In the genomic region with DNA sequence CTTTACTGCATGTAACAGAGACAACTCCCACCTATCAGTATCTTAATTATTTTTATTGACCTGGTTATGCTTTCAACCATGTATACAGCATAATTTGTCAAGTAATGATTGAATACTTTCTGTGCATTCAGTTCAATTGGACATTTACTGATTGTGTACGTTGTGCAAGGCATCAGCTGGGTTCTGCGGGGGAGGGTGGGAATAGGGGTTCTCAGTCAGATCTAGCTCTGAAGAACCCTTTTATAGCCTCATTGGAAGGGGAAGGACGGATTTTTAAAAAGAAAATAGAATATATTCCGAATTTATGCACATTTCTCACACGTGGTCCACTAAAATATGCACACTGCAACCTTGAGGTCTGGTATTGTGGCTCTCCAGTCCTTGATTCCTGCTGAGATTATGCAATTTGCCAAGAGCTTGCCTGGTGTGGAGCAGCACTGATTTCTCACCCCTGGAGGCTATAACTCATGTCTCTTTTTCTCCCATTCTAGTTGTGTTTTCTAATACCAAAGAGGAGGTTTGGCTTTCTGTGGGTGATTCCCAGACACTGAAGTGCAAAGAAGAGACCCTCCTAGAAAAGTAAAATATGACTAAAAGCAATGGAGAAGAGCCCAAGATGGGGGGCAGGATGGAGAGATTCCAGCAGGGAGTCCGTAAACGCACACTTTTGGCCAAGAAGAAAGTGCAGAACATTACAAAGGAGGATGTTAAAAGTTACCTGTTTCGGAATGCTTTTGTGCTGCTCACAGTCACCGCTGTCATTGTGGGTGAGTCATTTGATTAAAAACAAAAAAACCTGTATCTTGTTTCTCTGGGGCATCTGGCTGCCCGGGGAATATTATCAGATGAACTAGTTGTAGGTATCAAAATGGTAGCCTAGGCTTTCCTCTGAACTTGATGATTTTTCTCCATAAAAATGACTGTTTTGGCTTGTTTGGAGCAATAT, we compare ENCODE assay signal across 9 cellular contexts. TPM values are rescaled to one million over a fixed set of nuclear protein-coding genes. Genes with fewer than 3 reads are reported as not detected.
DNase-seq lines count a peak whose midpoint lies in the region; ATAC-seq and TF ChIP-seq lines count a peak whose summit lies in the region.
"Had no signal": no experiment of that assay in that cellular context is flagged by ENCODE, and none has a peak within 500 bp of the region (broad histone marks: within the 10 kb centered on the region; RNA-seq: fewer than 3 reads in every experiment).

No MANE protein-coding gene starts in this region.

- in situ Hi-C loops in HAP-1 (cut with MboI; ENCODE audit: low sequenced_read_pairs): no loop called here

- no peak for TF ChIP-seq CTCF in WTC11 (IDR thresholded peaks at IDR 0.05)
- TF ChIP-seq CTCF in natural killer cell (IDR thresholded peaks at IDR 0.05): no peak

- DNase-seq in HAP-1 (ENCODE audit: low spot score in 2 of 2) (peak in 1 of 2 experiments; percentile 21), WTC11 (ENCODE audit: low spot score) (no peak), left ventricle myocardium superior (no peak), NCI-H510A (lab: John Stamatoyannopoulos, UW) (no peak), natural killer cell (no peak), KG1 (lab: John Stamatoyannopoulos, UW) (no peak)
- DNase-seq in stimulated activated naive CD8-positive, alpha-beta T cell treated with anti-CD3 and anti-CD28 coated beads, Interleukin-15, amount 100 ng/mL, for 72 hours: no peak
- DNase-seq: effector memory CD4-positive, alpha-beta T cell had no signal

- no peaks in the 10 kb centered on the region for H3K27me3 ChIP-seq in HAP-1 (ENCODE audit: low read depth)
- no peaks in the 10 kb centered on the region for H3K27me3 ChIP-seq in skeletal muscle satellite cell (ENCODE audit: control insufficient read depth, insufficient read depth, low read length)

- H3K9me3 Mint-ChIP-seq in WTC11 (no peaks in the 10 kb centered on the region), natural killer cell (no peaks in the 10 kb centered on the region)
- H3K9me3 Mint-ChIP-seq in stimulated activated naive CD8-positive, alpha-beta T cell treated with anti-CD3 and anti-CD28 coated beads, Interleukin-15, amount 100 ng/mL, for 72 hours: no peaks in the 10 kb centered on the region

- H3K4me1 Mint-ChIP-seq in WTC11: peaks cover 78% of the 10 kb centered on the region
- H3K4me1 Mint-ChIP-seq in stimulated activated naive CD8-positive, alpha-beta T cell treated with anti-CD3 and anti-CD28 coated beads, Interleukin-15, amount 100 ng/mL, for 72 hours: peaks cover 16% of the 10 kb centered on the region
- peaks cover 9 to 12% of the 10 kb centered on the region in 2 donors for H3K4me1 Mint-ChIP-seq in natural killer cell

- H3K4me3 ChIP-seq in HAP-1 (peak overlapping the region; percentile 52), skeletal muscle satellite cell (ENCODE audit: low read length) (peak overlapping the region; percentile 73)

- H3K27ac Mint-ChIP-seq in WTC11: peak overlapping the region; percentile 1; the same call in 1 of the 2 replicates
- no peak overlapping the region for H3K27ac Mint-ChIP-seq in stimulated activated naive CD8-positive, alpha-beta T cell treated with anti-CD3 and anti-CD28 coated beads, Interleukin-15, amount 100 ng/mL, for 72 hours
- H3K27ac Mint-ChIP-seq in natural killer cell: no peak overlapping the region

- H3K4me3 Mint-ChIP-seq in WTC11: peak overlapping the region; percentile 98
- H3K4me3 Mint-ChIP-seq in stimulated activated naive CD8-positive, alpha-beta T cell treated with anti-CD3 and anti-CD28 coated beads, Interleukin-15, amount 100 ng/mL, for 72 hours: no peak overlapping the region
- no peak overlapping the region for H3K4me3 Mint-ChIP-seq in natural killer cell

- ATAC-seq in WTC11: peak; percentile 11; the same call in 1 of the 2 replicates
- peak; percentile 14 for ATAC-seq in left ventricle myocardium superior
- ATAC-seq in stimulated activated naive CD8-positive, alpha-beta T cell treated with anti-CD3 and anti-CD28 coated beads, Interleukin-15, amount 100 ng/mL, for 72 hours: no peak
- no peak for ATAC-seq in natural killer cell

- POLR2A ChIA-PET in WTC11 (lab: Charles Lee): interaction anchor here (1.0 to 2.0 kb wide), 3 partner anchors 12 to 82 kb away, joined by 3 to 6 read pairs (median 3); no protein-coding TSS in a partner anchor

- peaks cover 45% of the 10 kb centered on the region for H3K36me3 Mint-ChIP-seq in WTC11
- H3K36me3 Mint-ChIP-seq in natural killer cell: no peaks in the 10 kb centered on the region

- H3K36me3 ChIP-seq in HAP-1 (replicated peaks): peaks cover 18% of the 10 kb centered on the region
- no peaks in the 10 kb centered on the region for H3K36me3 ChIP-seq in skeletal muscle satellite cell (ENCODE audit: insufficient read depth, low read length)

- no peaks in the 10 kb centered on the region for H3K4me1 ChIP-seq in HAP-1
- H3K4me1 ChIP-seq in skeletal muscle satellite cell (ENCODE audit: control insufficient read depth, insufficient read depth, low read length): peaks cover 14% of the 10 kb centered on the region

- peak overlapping the region; percentile 73 for H3K9ac ChIP-seq in skeletal muscle satellite cell (ENCODE audit: low read depth, low read length)

- intact Hi-C loops in left ventricle myocardium superior (cut with micrococcal nuclease) (loop anchor here (5.0 to 10.0 kb wide), 2 partner anchors 87 to 191 kb away; no protein-coding TSS in a partner anchor), natural killer cell (cut with micrococcal nuclease) (no loop called here)

- CTCF ChIA-PET in WTC11 (lab: Charles Lee): interaction anchor here (0.5 to 1.8 kb wide), 5 partner anchors 11 to 1787 kb away, joined by 3 to 8 read pairs (median 5); no protein-coding TSS in a partner anchor

- H3K4me2 ChIP-seq in skeletal muscle satellite cell (ENCODE audit: low read length): peak overlapping the region; percentile 80

- H3K27me3 Mint-ChIP-seq in WTC11 (ENCODE audit: low read depth): no peaks in the 10 kb centered on the region
- peaks cover 62% of the 10 kb centered on the region for H3K27me3 Mint-ChIP-seq in stimulated activated naive CD8-positive, alpha-beta T cell treated with anti-CD3 and anti-CD28 coated beads, Interleukin-15, amount 100 ng/mL, for 72 hours
- H3K27me3 Mint-ChIP-seq in natural killer cell (ENCODE audit: low read depth in 2 of 2): peaks cover 41 to 52% of the 10 kb centered on the region in 2 donors

- H3K9me3 ChIP-seq in HAP-1 (no peaks in the 10 kb centered on the region), skeletal muscle satellite cell (replicated peaks; ENCODE audit: low read length) (no peaks in the 10 kb centered on the region)

TF ChIP-seq in WTC11, 78 proteins besides CTCF, POLR2A, EP300 and RAD21:
- TF ChIP-seq, protein P1, sequence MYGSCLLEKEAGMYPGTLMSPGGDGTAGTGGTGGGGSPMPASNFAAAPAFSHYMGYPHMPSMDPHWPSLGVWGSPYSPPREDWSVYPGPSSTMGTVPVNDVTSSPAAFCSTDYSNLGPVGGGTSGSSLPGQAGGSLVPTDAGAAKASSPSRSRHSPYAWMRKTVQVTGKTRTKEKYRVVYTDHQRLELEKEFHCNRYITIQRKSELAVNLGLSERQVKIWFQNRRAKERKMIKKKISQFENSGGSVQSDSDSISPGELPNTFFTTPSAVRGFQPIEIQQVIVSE (CRISPR knock-in tag; IDR thresholded peaks at IDR 0.05; ENCODE audit: borderline replicate concordance): no peak
- TF ChIP-seq NFE2L1 (CRISPR knock-in tag; IDR thresholded peaks at IDR 0.05): no peak
- TF ChIP-seq IRF2 (CRISPR knock-in tag; IDR thresholded peaks at IDR 0.05; ENCODE audit: borderline replicate concordance, low read depth): no peak
- TF ChIP-seq, protein P2, sequence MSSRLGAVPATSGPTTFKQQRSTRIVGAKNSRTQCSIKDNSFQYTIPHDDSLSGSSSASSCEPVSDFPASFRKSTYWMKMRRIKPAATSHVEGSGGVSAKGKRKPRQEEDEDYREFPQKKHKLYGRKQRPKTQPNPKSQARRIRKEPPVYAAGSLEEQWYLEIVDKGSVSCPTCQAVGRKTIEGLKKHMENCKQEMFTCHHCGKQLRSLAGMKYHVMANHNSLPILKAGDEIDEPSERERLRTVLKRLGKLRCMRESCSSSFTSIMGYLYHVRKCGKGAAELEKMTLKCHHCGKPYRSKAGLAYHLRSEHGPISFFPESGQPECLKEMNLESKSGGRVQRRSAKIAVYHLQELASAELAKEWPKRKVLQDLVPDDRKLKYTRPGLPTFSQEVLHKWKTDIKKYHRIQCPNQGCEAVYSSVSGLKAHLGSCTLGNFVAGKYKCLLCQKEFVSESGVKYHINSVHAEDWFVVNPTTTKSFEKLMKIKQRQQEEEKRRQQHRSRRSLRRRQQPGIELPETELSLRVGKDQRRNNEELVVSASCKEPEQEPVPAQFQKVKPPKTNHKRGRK (CRISPR knock-in tag; IDR thresholded peaks at IDR 0.05; ENCODE audit: borderline replicate concordance): no peak
- TF ChIP-seq OVOL2 (CRISPR knock-in tag; IDR thresholded peaks at IDR 0.05; ENCODE audit: borderline replicate concordance): no peak
- no peak for TF ChIP-seq CREB1 (CRISPR knock-in tag; IDR thresholded peaks at IDR 0.05)
- no peak for TF ChIP-seq NR2C2 (CRISPR knock-in tag; IDR thresholded peaks at IDR 0.05)
- no peak for TF ChIP-seq SMAD4 (CRISPR knock-in tag; IDR thresholded peaks at IDR 0.05)

RNA-seq across cellular contexts. Expression of a gene that starts 1.7 kb away (rescaled TPM):
- 45.9 to 77.9 TPM (median 53.8 TPM) in 3 replicates for total RNA-seq in WTC11 (2021)
- total RNA-seq in left ventricle myocardium superior: 105 TPM
- total RNA-seq in skeletal muscle satellite cell (2012; rRNA removed): 7.4 TPM in 2 replicates
- total RNA-seq in natural killer cell: 1 to 10 TPM in 1 of 3 donors, not detected in 2; 1.1 TPM

Comparison
In these comparisons a context has a peak if more than half of its experiments do, and no peak if none do; other contexts are left out.
1. ATAC-seq: peak in WTC11 (single experiment) and left ventricle myocardium superior (single experiment); none in stimulated activated naive CD8-positive, alpha-beta T cell treated with anti-CD3 and anti-CD28 coated beads, Interleukin-15, amount 100 ng/mL, for 72 hours (single experiment) and natural killer cell (0 of 3).
2. RNA of a gene that starts 1.7 kb away (total RNA-seq): 105 TPM in left ventricle myocardium superior (single experiment) and 45.9 to 77.9 TPM in WTC11; 1.1 TPM in natural killer cell; every median in the first group is over 10 times any median in the second.